19 cellular contexts compared by ENCODE assay signal in genomic region chr15:55937040-55937439, GRCh38.
A peak's percentile ranks its signal among the peaks of the same experiment; 100 is the strongest.
DNase-seq lines count a peak whose midpoint lies in the region; FAIRE-seq and TF ChIP-seq lines count a peak whose summit lies in the region.
"Had no signal": no experiment of that assay in that cellular context is flagged by ENCODE, and none has a peak within 500 bp of the region (broad histone marks: within the 10 kb centered on the region; RNA-seq: fewer than 3 reads in every experiment).

No MANE protein-coding gene starts in this region.

- peak overlapping the region in 7 of 11 experiments; percentile 3 to 38 (median 25); a peak in 8 of 22 replicates for H3K4me2 ChIP-seq in BLaER1 treated with 17β-estradiol and CSF1 and Interleukin-3, amounts not matched to agents 10 nM and 100 nM

- no peak for TF ChIP-seq POLR2A in H54 (IDR thresholded peaks at IDR 0.05; ENCODE audit: low read depth, low read length)

- no peak for FAIRE-seq in H54 (lab: Jason Lieb, UNC)
- FAIRE-seq: GM18507 had no signal

- peaks cover 0 to 10% (median 5%) of the 10 kb centered on the region in 10 experiments; a peak in 10 of 20 replicates for H3K4me1 ChIP-seq in BLaER1 treated with 17β-estradiol and CSF1 and Interleukin-3, amounts not matched to agents 10 nM and 100 nM
- H3K4me1 ChIP-seq: esophagus muscularis mucosa had no signal

- H4K20me1 ChIP-seq in BLaER1 treated with 17β-estradiol and CSF1 and Interleukin-3, amounts not matched to agents 10 nM and 100 nM: no peaks in the 10 kb centered on the region

- no peaks in the 10 kb centered on the region for H3K27me3 ChIP-seq in BLaER1 treated with 17β-estradiol and CSF1 and Interleukin-3, amounts not matched to agents 10 nM and 100 nM
- H3K27me3 ChIP-seq in brain microvascular endothelial cell (replicated peaks): no peaks in the 10 kb centered on the region
- H3K27me3 ChIP-seq: esophagus muscularis mucosa had no signal

- in situ Hi-C loops in brain microvascular endothelial cell (cut with HindIII; ENCODE audit: low pct_ligation_motif_present, low sequenced_read_pairs): no loop called here

- no peak for TF ChIP-seq CTCF in brain microvascular endothelial cell (IDR thresholded peaks at IDR 0.05; ENCODE audit: low read depth, low read length, missing control alignments)

- peaks cover 6 to 26% (median 16%) of the 10 kb centered on the region in 11 experiments; a peak in 17 of 22 replicates for H3K36me3 ChIP-seq in BLaER1 treated with 17β-estradiol and CSF1 and Interleukin-3, amounts not matched to agents 10 nM and 100 nM
- no peaks in the 10 kb centered on the region for H3K36me3 ChIP-seq in brain microvascular endothelial cell (replicated peaks)

- H3K9me3 ChIP-seq in BLaER1 treated with 17β-estradiol and CSF1 and Interleukin-3, amounts not matched to agents 10 nM and 100 nM (replicated peaks in 1 of 11): peaks cover 26 to 45% (median 39%) of the 10 kb centered on the region in 11 experiments

- H3K9ac ChIP-seq in BLaER1 treated with 17β-estradiol and CSF1 and Interleukin-3, amounts not matched to agents 10 nM and 100 nM: no peak overlapping the region

- no peak overlapping the region for H3K27ac ChIP-seq in BLaER1 treated with 17β-estradiol and CSF1 and Interleukin-3, amounts not matched to agents 10 nM and 100 nM
- peak overlapping the region; percentile 18 for H3K27ac ChIP-seq in brain microvascular endothelial cell
- H3K27ac ChIP-seq: esophagus muscularis mucosa had no signal

- DNase-seq in NCI-H226 (peak; percentile 58), brain microvascular endothelial cell (peak; percentile 83), iris pigment epithelial cell (ENCODE audit: low read depth) (peak; percentile 84), NCI-H2029 treated with DMSO at 0.1 percent for 48 hours (lab: John Stamatoyannopoulos, UW) (no peak), COLO668 (lab: John Stamatoyannopoulos, UW; ENCODE audit: unreplicated experiment) (no peak), H54 (ENCODE audit: insufficient read length, low spot score) (no peak), activated gamma-delta T cell (lab: John Stamatoyannopoulos, UW) (no peak)
- DNase-seq: activated CD8-positive, alpha-beta T cell treated with anti-CD3 and anti-CD28 coated beads, Interleukin-2, amount 10 ng/mL, durations not matched to agents 7 days and 5 days; activated effector memory CD4-positive, alpha-beta T cell treated with Interleukin-2 at 50 U/mL for 16 hours; aorta; left ventricle myocardium superior; naive B cell; NCI-H1694 treated with DMSO at 0.1 percent for 48 hours; NCI-H510A; posterior cingulate gyrus; stimulated activated naive CD8-positive, alpha-beta T cell treated with anti-CD3 and anti-CD28 coated beads, Interleukin-15, Interleukin-2, amounts not matched to agents 100 U/mL and 50 U/mL, for 24 hours had no signal

- no peak overlapping the region for H3K4me3 ChIP-seq in BLaER1 treated with 17β-estradiol and CSF1 and Interleukin-3, amounts not matched to agents 10 nM and 100 nM
- H3K4me3 ChIP-seq in brain microvascular endothelial cell (ENCODE audit: low read depth, low read length): no peak overlapping the region
- H3K4me3 ChIP-seq: esophagus muscularis mucosa had no signal

Comparison
In these comparisons a context has a peak if more than half of its experiments do, and no peak if none do; other contexts are left out.
1. DNase-seq: peak in NCI-H226 (single experiment), brain microvascular endothelial cell (single experiment) and iris pigment epithelial cell (single experiment); none in NCI-H2029 treated with DMSO at 0.1 percent for 48 hours (single experiment), COLO668 (single experiment), H54 (single experiment) and activated gamma-delta T cell (single experiment).